20 cellular contexts compared by ENCODE assay signal in the genomic region with DNA sequence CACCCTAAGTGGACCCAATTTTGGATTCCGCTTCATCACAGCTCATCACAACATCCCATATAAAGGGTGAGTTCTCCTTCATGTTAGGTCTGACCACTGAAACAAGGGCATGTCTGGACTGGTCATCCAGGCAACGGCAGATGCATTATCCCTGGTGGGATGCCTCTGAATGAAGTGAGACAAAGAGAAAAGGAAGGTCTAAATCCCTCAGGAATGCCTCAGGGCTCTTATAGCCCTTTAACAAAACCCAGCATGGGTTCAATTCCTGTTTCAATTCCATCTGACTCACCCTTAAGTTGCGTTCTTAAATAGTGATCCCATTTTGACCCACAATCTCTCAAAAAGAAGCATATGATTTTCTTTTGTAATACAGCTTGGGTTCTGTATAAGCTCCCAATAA.
A peak's percentile ranks its signal among the peaks of the same experiment; 100 is the strongest.
DNase-seq lines count a peak whose midpoint lies in the region; ATAC-seq and TF ChIP-seq lines count a peak whose summit lies in the region.
"Had no signal": no experiment of that assay in that cellular context is flagged by ENCODE, and none has a peak within 500 bp of the region (broad histone marks: within the 10 kb centered on the region; RNA-seq: fewer than 3 reads in every experiment).

No MANE protein-coding gene starts in this region.

- H3K27ac ChIP-seq in HUES48 (ENCODE audit: low read depth, low read length) (peak overlapping the region; percentile 75), ascending aorta (no peak overlapping the region)
- H3K27ac ChIP-seq: esophagus muscularis mucosa, SJSA1, thoracic aorta had no signal

- no peaks in the 10 kb centered on the region for H3K27me3 Mint-ChIP-seq in activated CD8-positive, alpha-beta memory T cell treated with anti-CD3 and anti-CD28 coated beads, Interleukin-2, amount 10 ng/mL, durations not matched to agents 7 days and 5 days
- H3K27me3 Mint-ChIP-seq: central memory CD8-positive, alpha-beta T cell had no signal

- CTCF ChIA-PET in activated CD8-positive, alpha-beta memory T cell treated with anti-CD3 and anti-CD28 coated beads, Interleukin-2, amount 10 ng/mL, durations not matched to agents 7 days and 5 days (lab: Charles Lee), result no interaction called here

- intact Hi-C loops in ascending aorta (cut with DNase I), result no loop called here

- H3K4me1 ChIP-seq in HUES48 (ENCODE audit: control insufficient read depth, insufficient read depth, low read length), result peaks cover 27% of the 10 kb centered on the region
- H3K4me1 ChIP-seq in adipocyte (ENCODE audit: control insufficient read depth, insufficient read depth, low read length), result no peaks in the 10 kb centered on the region
- no peaks in the 10 kb centered on the region for H3K4me1 ChIP-seq in ascending aorta
- H3K4me1 ChIP-seq: esophagus muscularis mucosa, SJSA1 had no signal

- H3K9me3 ChIP-seq in HUES48 (ENCODE audit: control insufficient read depth, insufficient read depth, low read length) (no peaks in the 10 kb centered on the region), adipocyte (ENCODE audit: control insufficient read depth, low read length) (peaks cover 4% of the 10 kb centered on the region), ascending aorta (no peaks in the 10 kb centered on the region)
- H3K9me3 ChIP-seq: thoracic aorta had no signal

- H3K36me3 Mint-ChIP-seq in activated CD8-positive, alpha-beta memory T cell treated with anti-CD3 and anti-CD28 coated beads, Interleukin-2, amount 10 ng/mL, durations not matched to agents 7 days and 5 days, result no peaks in the 10 kb centered on the region
- H3K36me3 Mint-ChIP-seq: CD14-positive monocyte; stimulated activated effector memory CD8-positive, alpha-beta T cell treated with anti-CD3 and anti-CD28 coated beads, Interleukin-12 subunit alpha, Interleukin-12 subunit beta, amount 100 ng/mL, for 72 hours had no signal

- H3K36me3 ChIP-seq in HUES48 (ENCODE audit: control insufficient read depth, insufficient read depth, low read length) (no peaks in the 10 kb centered on the region), adipocyte (ENCODE audit: control insufficient read depth, insufficient read depth, low read length, severe bottlenecking) (no peaks in the 10 kb centered on the region), ascending aorta (no peaks in the 10 kb centered on the region)
- H3K36me3 ChIP-seq: esophagus muscularis mucosa, SJSA1, thoracic aorta had no signal

- no peak for TF ChIP-seq CTCF in ascending aorta (IDR thresholded peaks at IDR 0.05)

- no peak overlapping the region for H3K27ac Mint-ChIP-seq in activated CD8-positive, alpha-beta memory T cell treated with anti-CD3 and anti-CD28 coated beads, Interleukin-2, amount 10 ng/mL, durations not matched to agents 7 days and 5 days
- H3K27ac Mint-ChIP-seq: CD14-positive monocyte; stimulated activated effector memory CD8-positive, alpha-beta T cell treated with anti-CD3 and anti-CD28 coated beads, Interleukin-12 subunit alpha, Interleukin-12 subunit beta, amount 100 ng/mL, for 72 hours had no signal

- H3K4me1 Mint-ChIP-seq in activated CD8-positive, alpha-beta memory T cell treated with anti-CD3 and anti-CD28 coated beads, Interleukin-2, amount 10 ng/mL, durations not matched to agents 7 days and 5 days, result no peaks in the 10 kb centered on the region
- H3K4me1 Mint-ChIP-seq: CD14-positive monocyte; central memory CD8-positive, alpha-beta T cell; stimulated activated effector memory CD8-positive, alpha-beta T cell treated with anti-CD3 and anti-CD28 coated beads, Interleukin-12 subunit alpha, Interleukin-12 subunit beta, amount 100 ng/mL, for 72 hours had no signal

- H3K4me3 Mint-ChIP-seq in activated CD8-positive, alpha-beta memory T cell treated with anti-CD3 and anti-CD28 coated beads, Interleukin-2, amount 10 ng/mL, durations not matched to agents 7 days and 5 days, result no peak overlapping the region
- H3K4me3 Mint-ChIP-seq: CD14-positive monocyte; central memory CD8-positive, alpha-beta T cell; stimulated activated effector memory CD8-positive, alpha-beta T cell treated with anti-CD3 and anti-CD28 coated beads, Interleukin-12 subunit alpha, Interleukin-12 subunit beta, amount 100 ng/mL, for 72 hours had no signal

- DNase-seq in ELF-1 (ENCODE audit: low read depth, low spot score), result peak; percentile 59
- peak; percentile 0 for DNase-seq in adipocyte (ENCODE audit: low read depth)
- DNase-seq in iPS-NIHi11 (ENCODE audit: low spot score), result peak; percentile 43
- no peak for DNase-seq in stimulated activated CD4-positive, alpha-beta T cell treated with anti-CD3 and anti-CD28 coated beads, Interleukin-15, amount 100 ng/mL, for 24 hours
- no peak for DNase-seq in activated CD8-positive, alpha-beta memory T cell treated with anti-CD3 and anti-CD28 coated beads, Interleukin-2, amount 10 ng/mL, durations not matched to agents 7 days and 5 days
- no peak for DNase-seq in germinal center (ENCODE audit: low spot score)
- no peak for DNase-seq in ascending aorta (ENCODE audit: low spot score in 2 of 2)
- DNase-seq: activated CD4-positive, CD25-positive, alpha-beta regulatory T cell treated with anti-CD3 and anti-CD28 coated beads, Interleukin-2, amount 50 U/mL, for 72 hours; KG1; left ventricle myocardium superior; NCI-H2081 treated with DMSO at 0.1 percent for 48 hours; NCI-H524; right cardiac atrium had no signal

- H3K4me3 ChIP-seq in HUES48 (ENCODE audit: low read depth, low read length), result no peak overlapping the region
- no peak overlapping the region for H3K4me3 ChIP-seq in adipocyte (ENCODE audit: low read length)
- H3K4me3 ChIP-seq in ascending aorta, result no peak overlapping the region
- H3K4me3 ChIP-seq: esophagus muscularis mucosa, SJSA1, thoracic aorta had no signal

- H3K9me3 Mint-ChIP-seq in activated CD8-positive, alpha-beta memory T cell treated with anti-CD3 and anti-CD28 coated beads, Interleukin-2, amount 10 ng/mL, durations not matched to agents 7 days and 5 days (ENCODE audit: low read depth), result peaks cover 7% of the 10 kb centered on the region

- H3K9ac ChIP-seq in HUES48 (ENCODE audit: low read depth, low read length), result no peak overlapping the region
- H3K9ac ChIP-seq in adipocyte (ENCODE audit: low read length), result no peak overlapping the region

- no peak for ATAC-seq in activated CD8-positive, alpha-beta memory T cell treated with anti-CD3 and anti-CD28 coated beads, Interleukin-2, amount 10 ng/mL, durations not matched to agents 7 days and 5 days
- ATAC-seq: left ventricle myocardium superior; right cardiac atrium; stimulated activated effector memory CD8-positive, alpha-beta T cell treated with anti-CD3 and anti-CD28 coated beads, Interleukin-12 subunit alpha, Interleukin-12 subunit beta, amount 100 ng/mL, for 72 hours had no signal

- H3K27me3 ChIP-seq in HUES48 (ENCODE audit: control insufficient read depth, insufficient read depth, low read length) (no peaks in the 10 kb centered on the region), adipocyte (replicated peaks; ENCODE audit: control insufficient read depth, insufficient read depth, low read length) (no peaks in the 10 kb centered on the region), ascending aorta (no peaks in the 10 kb centered on the region)
- H3K27me3 ChIP-seq: esophagus muscularis mucosa, SJSA1 had no signal

Comparison
In these comparisons a context has a peak if more than half of its experiments do, and no peak if none do; other contexts are left out.
1. DNase-seq: peak in ELF-1 (single experiment), adipocyte (single experiment) and iPS-NIHi11 (single experiment); none in stimulated activated CD4-positive, alpha-beta T cell treated with anti-CD3 and anti-CD28 coated beads, Interleukin-15, amount 100 ng/mL, for 24 hours (single experiment), activated CD8-positive, alpha-beta memory T cell treated with anti-CD3 and anti-CD28 coated beads, Interleukin-2, amount 10 ng/mL, durations not matched to agents 7 days and 5 days (single experiment), germinal center (single experiment) and ascending aorta (0 of 2).